In the genomic region with DNA sequence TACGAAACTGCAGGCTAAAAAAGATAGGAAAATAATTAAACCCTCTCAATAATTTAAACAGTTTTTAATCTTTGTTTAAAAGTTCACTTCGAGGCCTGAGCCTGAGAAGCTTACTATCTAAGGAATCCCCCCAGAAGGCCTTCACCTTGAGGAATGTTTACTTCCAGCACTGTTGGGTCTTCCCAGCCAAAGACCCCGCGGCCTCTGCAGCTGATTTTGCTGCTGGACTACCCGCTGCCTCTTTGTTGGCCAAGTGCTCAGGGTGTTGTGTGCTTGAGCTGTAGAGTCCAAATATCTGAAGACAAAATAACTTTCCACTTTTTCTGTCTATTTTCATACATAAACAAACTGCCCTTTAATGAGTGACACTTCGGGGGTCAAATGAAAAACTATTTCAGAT, we compare ENCODE assay signal across 23 cellular contexts.
"Had no signal": no experiment of that assay in that cellular context is flagged by ENCODE, and none has a peak within 500 bp of the region (broad histone marks: within the 10 kb centered on the region; RNA-seq: fewer than 3 reads in every experiment).

No MANE protein-coding gene starts in this region.

- H3K4me1 Mint-ChIP-seq: immature natural killer cell; memory B cell; mesothelial cell of epicardium; naive B cell; naive thymus-derived CD8-positive, alpha-beta T cell had no signal

- DNase-seq: colonic mucosa; dermis blood vessel endothelial cell; dorsolateral prefrontal cortex; effector CD4-positive, alpha-beta T cell; effector memory CD4-positive, alpha-beta T cell; foreskin keratinocyte; heart left ventricle; hypothalamus; immature natural killer cell; left cardiac atrium; left lung; left ventricle myocardium superior; lower lobe of right lung; mammary epithelial cell; mesendoderm; mucosa of descending colon; naive B cell; naive thymus-derived CD8-positive, alpha-beta T cell had no signal

- ATAC-seq: foreskin keratinocyte; gastroesophageal sphincter; heart left ventricle; left cardiac atrium; left lung; left ventricle myocardium superior; lower lobe of right lung; mucosa of descending colon; naive thymus-derived CD8-positive, alpha-beta T cell had no signal

- H3K4me1 ChIP-seq: colonic mucosa, esophagus muscularis mucosa, foreskin keratinocyte, gastroesophageal sphincter, heart left ventricle, left lung, lower lobe of right lung had no signal

- H3K27ac Mint-ChIP-seq: immature natural killer cell; memory B cell; mesothelial cell of epicardium; naive B cell; naive thymus-derived CD8-positive, alpha-beta T cell had no signal

- H3K4me2 ChIP-seq: hepatocyte had no signal

- H3K9me3 ChIP-seq: colonic mucosa, esophagus muscularis mucosa, gastroesophageal sphincter, heart left ventricle, left lung, lower lobe of right lung, mucosa of descending colon had no signal

- H3K79me2 ChIP-seq: hepatocyte had no signal

- H3K27ac ChIP-seq: colonic mucosa, dorsolateral prefrontal cortex, esophagus muscularis mucosa, foreskin keratinocyte, gastroesophageal sphincter, heart left ventricle, hepatocyte, left lung, lower lobe of right lung had no signal

- H3K27me3 ChIP-seq: colonic mucosa, dorsolateral prefrontal cortex, esophagus muscularis mucosa, foreskin keratinocyte, gastroesophageal sphincter, heart left ventricle, hepatocyte, left lung had no signal

- H2AFZ ChIP-seq: hepatocyte had no signal

- H3K27me3 Mint-ChIP-seq: memory B cell, naive B cell had no signal

- H3K4me3 Mint-ChIP-seq: immature natural killer cell; memory B cell; mesothelial cell of epicardium; naive B cell; naive thymus-derived CD8-positive, alpha-beta T cell had no signal

- H3K36me3 ChIP-seq: colonic mucosa, esophagus muscularis mucosa, gastroesophageal sphincter, heart left ventricle, left lung, lower lobe of right lung had no signal

- H3K36me3 Mint-ChIP-seq: immature natural killer cell; memory B cell; mesothelial cell of epicardium; naive B cell; naive thymus-derived CD8-positive, alpha-beta T cell had no signal

- H3K4me3 ChIP-seq: colonic mucosa, dorsolateral prefrontal cortex, esophagus muscularis mucosa, gastroesophageal sphincter, heart left ventricle, hepatocyte, left lung, lower lobe of right lung, mucosa of descending colon had no signal
